ENCODE assay signal across 1 cellular context in genomic region chr10:14878266-14879054, GRCh38.
A peak's percentile ranks its signal among the peaks of the same experiment; 100 is the strongest.
TF ChIP-seq lines count a peak whose summit lies in the region.

Gene SUV39H2, plus strand, starts transcription at chr10:14878866. Its CDS starts 23 bp downstream, at chr10:14878889.

TF ChIP-seq in K562, 482 proteins besides CTCF, POLR2A, EP300 and RAD21 (continued from another document):
- TF ChIP-seq ZNF592 (IDR thresholded peaks at IDR 0.05) (0 out of 2 replicates have a peak, but pooled peaks have one; percentile 49), PHF21A (IDR thresholded peaks at IDR 0.05; ENCODE audit: borderline replicate concordance, low read depth) (0 out of 2 replicates have a peak, but pooled peaks have one; percentile 40), ZNF140 (CRISPR knock-in tag; IDR thresholded peaks at IDR 0.05) (no peak), MCM2 (IDR thresholded peaks at IDR 0.05; ENCODE audit: low read depth) (no peak), ZBTB12 (CRISPR knock-in tag; IDR thresholded peaks at IDR 0.05) (0 out of 2 replicates have a peak, but pooled peaks have one; percentile 55), CTBP1 (IDR thresholded peaks at IDR 0.05; ENCODE audit: borderline replicate concordance) (peak; percentile 75; the same call in 1 of the 2 replicates)
